Comparison of ENCODE assay signal across 6 cellular contexts in genomic region chr5:31732821-31733220, GRCh38.
DNase-seq lines count a peak whose midpoint lies in the region; ATAC-seq, FAIRE-seq and TF ChIP-seq lines count a peak whose summit lies in the region.
"Not testable (repeated sequence)": the region's sequence is repeated elsewhere in the genome, so short reads cannot be mapped to it uniquely, and the experiment has no call there.

No MANE protein-coding gene starts in this region.

- TF ChIP-seq CTCF in HEK293 (tag by site-specific recombination; IDR thresholded peaks at IDR 0.05); H1 (IDR thresholded peaks at IDR 0.05; ENCODE audit: control extremely low read depth in 1 of 3, insufficient read depth in 1 of 3, low read depth in 1 of 3, low read length in 3 of 3); heart right ventricle (IDR thresholded peaks at IDR 0.05): not testable (repeated sequence)

- peak overlapping the region; percentile 19 for H3K27ac Mint-ChIP-seq in stimulated activated naive CD8-positive, alpha-beta T cell treated with anti-CD3 and anti-CD28 coated beads, Interleukin-15, amount 100 ng/mL, for 72 hours

- WGBS in H1 (ENCODE audit: extremely low coverage in 1 of 2, insufficient coverage in 1 of 2, insufficient read length in 1 of 2, insufficient replicate concordance in 2 of 2, low coverage in 1 of 2, low lambda C conversion rate in 2 of 2, missing lambda C conversion rate in 1 of 2), 2 experiments, result 96% methylated on average over 12 of the region's 12 CpGs; no CpG with 5 or more reads in 1 of the 2 experiments
- 95 to 96% methylated on average over 12 of the region's 12 CpGs for WGBS in heart right ventricle, 2 donors
- 96% methylated on average over 12 of the region's 12 CpGs for whole genome bisulfite sequencing in right cardiac atrium

- CTCF ChIA-PET in HEK293 (lab: Yijun Ruan, JAX), result not testable (repeated sequence)
- CTCF ChIA-PET in H1 (lab: Charles Lee; ENCODE audit: partially characterized antibody), result interaction anchor here (0.8 to 1.4 kb wide), 3 partner anchors 32 to 71 kb away, joined by 3 to 4 read pairs (median 3); no protein-coding TSS in a partner anchor

- not testable (repeated sequence) for H3K4me3 Mint-ChIP-seq in stimulated activated naive CD8-positive, alpha-beta T cell treated with anti-CD3 and anti-CD28 coated beads, Interleukin-15, amount 100 ng/mL, for 72 hours

- H3K36me3 ChIP-seq in HEK293 (ENCODE audit: control insufficient read depth in 2 of 2, insufficient read depth in 1 of 2, low read length in 2 of 2); H1 (ENCODE audit: control insufficient read depth in 2 of 4, insufficient read depth in 4 of 4, low read length in 3 of 4); heart right ventricle: not testable (repeated sequence)

- H3K79me2 ChIP-seq in H1 (ENCODE audit: control insufficient read depth in 1 of 2, insufficient read depth in 2 of 2, low read length in 2 of 2), result not testable (repeated sequence)

- not testable (repeated sequence) for TF ChIP-seq POLR2A in H1 (IDR thresholded peaks at IDR 0.05; ENCODE audit: control extremely low read depth in 1 of 2, low read depth in 2 of 2, low read length in 2 of 2)

- H2BK5ac ChIP-seq in H1 (ENCODE audit: low read depth, low read length), result not testable (repeated sequence)

- not testable (repeated sequence) for TF ChIP-seq RAD21 in H1 (IDR thresholded peaks at IDR 0.05 in 1 of 2, conservative IDR thresholded peaks at IDR 0.05 in 1 of 2; ENCODE audit: low read depth in 2 of 2, low read length in 2 of 2)

- H4K20me1 ChIP-seq in H1 (replicated peaks in 1 of 2; ENCODE audit: control insufficient read depth in 1 of 2, insufficient read depth in 2 of 2, low read length in 2 of 2), result not testable (repeated sequence)

- H3K79me1 ChIP-seq in H1 (ENCODE audit: low read depth, low read length), result not testable (repeated sequence)

- H3K9me3 ChIP-seq in HEK293 (ENCODE audit: control insufficient read depth, insufficient read depth, low read depth, low read length); H1 (ENCODE audit: insufficient read depth in 2 of 2, low read depth in 1 of 2, low read length in 1 of 2); heart right ventricle; right cardiac atrium (ENCODE audit: control insufficient read depth, low read length): not testable (repeated sequence)

- ATAC-seq in heart right ventricle; right cardiac atrium; stimulated activated naive CD8-positive, alpha-beta T cell treated with anti-CD3 and anti-CD28 coated beads, Interleukin-15, amount 100 ng/mL, for 72 hours: not testable (repeated sequence)

- H3K4ac ChIP-seq in H1 (replicated peaks; ENCODE audit: insufficient read length, low read depth, low read length), result not testable (repeated sequence)

- not testable (repeated sequence) for H3K23me2 ChIP-seq in H1 (ENCODE audit: low read depth, low read length)

- not testable (repeated sequence) for H2BK120ac ChIP-seq in H1 (replicated peaks; ENCODE audit: low read depth, low read length)

- not testable (repeated sequence) for H2AK5ac ChIP-seq in H1 (ENCODE audit: low read depth, low read length)

- H3K56ac ChIP-seq in H1 (replicated peaks; ENCODE audit: insufficient read length, low read depth, low read length), result not testable (repeated sequence)

- not testable (repeated sequence) for H3K4me3 ChIP-seq in HEK293 (ENCODE audit: low read depth, low read length); H1 (ENCODE audit: extremely low read depth in 1 of 4, insufficient read depth in 2 of 4, low read depth in 3 of 4, low read length in 4 of 4); heart right ventricle; right cardiac atrium (ENCODE audit: low read length)

- H3K23ac ChIP-seq in H1 (ENCODE audit: insufficient read length), result not testable (repeated sequence)

- not testable (repeated sequence) for H4K8ac ChIP-seq in H1 (ENCODE audit: extremely low read depth, insufficient read depth, low read length)

- H3K9ac ChIP-seq in H1 (replicated peaks in 1 of 4; ENCODE audit: extremely low read depth in 1 of 4, low read depth in 3 of 4, low read length in 3 of 4), result not testable (repeated sequence)

- H3K14ac ChIP-seq in H1 (ENCODE audit: insufficient read length), result not testable (repeated sequence)

- not testable (repeated sequence) for H4K5ac ChIP-seq in H1 (ENCODE audit: insufficient read length, low read depth, low read length)

- not testable (repeated sequence) for H2AFZ ChIP-seq in H1 (ENCODE audit: low read length)

- not testable (repeated sequence) for FAIRE-seq in H1 (lab: Jason Lieb, UNC)

- peak overlapping the region; percentile 17; the same call in 1 of the 2 replicates for H2BK20ac ChIP-seq in H1 (ENCODE audit: low read length)

- not testable (repeated sequence) for H3K9me3 Mint-ChIP-seq in stimulated activated naive CD8-positive, alpha-beta T cell treated with anti-CD3 and anti-CD28 coated beads, Interleukin-15, amount 100 ng/mL, for 72 hours

- POLR2A ChIA-PET in HEK293 (lab: Yijun Ruan, JAX); H1 (lab: Charles Lee; ENCODE audit: partially characterized antibody): not testable (repeated sequence)

- intact Hi-C loops in heart right ventricle (cut with DNase I); right cardiac atrium (cut with DNase I): not testable (repeated sequence)

- H3K27me3 Mint-ChIP-seq in stimulated activated naive CD8-positive, alpha-beta T cell treated with anti-CD3 and anti-CD28 coated beads, Interleukin-15, amount 100 ng/mL, for 72 hours, result not testable (repeated sequence)

- H3K27me3 ChIP-seq in H1 (replicated peaks in 1 of 4; ENCODE audit: control insufficient read depth in 3 of 4, extremely low read depth in 1 of 4, insufficient read depth in 3 of 4, low read length in 3 of 4); heart right ventricle; right cardiac atrium (ENCODE audit: control insufficient read depth, insufficient read depth): not testable (repeated sequence)

- not testable (repeated sequence) for H3K4me1 ChIP-seq in HEK293 (ENCODE audit: control insufficient read depth, insufficient read depth, low read length); right cardiac atrium (ENCODE audit: control insufficient read depth, insufficient read depth, low read length)
- H3K4me1 ChIP-seq in H1 (replicated peaks in 1 of 4; ENCODE audit: control insufficient read depth in 3 of 4, insufficient read depth in 4 of 4, low read length in 3 of 4) (peaks cover 4 to 19% (median 14%) of the 10 kb centered on the region in 4 experiments; a peak in 6 of 7 replicates), heart right ventricle (peaks cover 11 to 68% (median 27%) of the 10 kb centered on the region in 9 donors)

- not testable (repeated sequence) for H3K4me2 ChIP-seq in H1 (ENCODE audit: insufficient read depth in 1 of 2, low read depth in 2 of 2, low read length in 2 of 2)

- not testable (repeated sequence) for TF ChIP-seq EP300 in H1 (IDR thresholded peaks at IDR 0.05; ENCODE audit: borderline replicate concordance in 1 of 2, low read depth in 2 of 2, low read length in 2 of 2)

- H3K27ac ChIP-seq in HEK293 (ENCODE audit: extremely low read depth, low read depth, low read length); H1 (ENCODE audit: low read depth, low read length): not testable (repeated sequence)
- H3K27ac ChIP-seq in caudate nucleus (ENCODE audit: low read depth, low read length) (peak overlapping the region; percentile 93), heart right ventricle (peak overlapping the region in 6 of 10 donors; percentile 38 to 74 (median 55)), right cardiac atrium (ENCODE audit: low read length) (peak overlapping the region; percentile 82)

- 0 out of 2 replicates have a peak overlapping the region, but pooled peaks have one; percentile 20 for H2BK12ac ChIP-seq in H1 (ENCODE audit: low read depth, low read length)

- H3K18ac ChIP-seq in H1 (ENCODE audit: extremely low read depth, low read length), result not testable (repeated sequence)

- not testable (repeated sequence) for H3K4me1 Mint-ChIP-seq in stimulated activated naive CD8-positive, alpha-beta T cell treated with anti-CD3 and anti-CD28 coated beads, Interleukin-15, amount 100 ng/mL, for 72 hours

- not testable (repeated sequence) for H4K91ac ChIP-seq in H1 (replicated peaks; ENCODE audit: insufficient read length, low read length)

- not testable (repeated sequence) for H2BK15ac ChIP-seq in H1 (ENCODE audit: low read length)

- not testable (repeated sequence) for DNase-seq in caudate nucleus (lab: John Stamatoyannopoulos, UW); H1 (ENCODE audit: low read depth in 1 of 2, low spot score in 2 of 2); heart right ventricle; right cardiac atrium; stimulated activated naive CD8-positive, alpha-beta T cell treated with anti-CD3 and anti-CD28 coated beads, Interleukin-15, amount 100 ng/mL, for 72 hours

TF ChIP-seq in HEK293, 187 proteins besides CTCF, POLR2A, EP300 and RAD21:
- peak; percentile 13; the same call in 1 of the 2 replicates for TF ChIP-seq GLIS1 (tag by site-specific recombination; IDR thresholded peaks at IDR 0.05)
